Comparison of ENCODE assay signal across 1 cellular context in genomic region chr17:41664587-41665565, GRCh38.
TF ChIP-seq lines count a peak whose summit lies in the region.

No MANE protein-coding gene starts in this region.

TF ChIP-seq in H1, 55 proteins besides CTCF, POLR2A, EP300 and RAD21:
- TF ChIP-seq POLR2AphosphoS5 (IDR thresholded peaks at IDR 0.05; ENCODE audit: low read depth, low read length) (no peak), EZH2 (IDR thresholded peaks at IDR 0.05; ENCODE audit: low read depth, low read length, severe bottlenecking) (no peak), TAF1 (IDR thresholded peaks at IDR 0.05; ENCODE audit: low read depth, low read length) (no peak), TEAD4 (IDR thresholded peaks at IDR 0.05; ENCODE audit: low read depth, low read length) (no peak), CBX5 (IDR thresholded peaks at IDR 0.05; ENCODE audit: low read depth, low read length) (no peak), SUZ12 (IDR thresholded peaks at IDR 0.05; ENCODE audit: low read length) (no peak), KDM1A (IDR thresholded peaks at IDR 0.05; ENCODE audit: borderline replicate concordance, low read length) (no peak), CHD1 (IDR thresholded peaks at IDR 0.05; ENCODE audit: low read depth, low read length) (no peak), GTF2F1 (IDR thresholded peaks at IDR 0.05; ENCODE audit: borderline replicate concordance, low read depth, low read length) (no peak), SP2 (IDR thresholded peaks at IDR 0.05; ENCODE audit: low read length) (no peak)
- TF ChIP-seq, protein P1, sequence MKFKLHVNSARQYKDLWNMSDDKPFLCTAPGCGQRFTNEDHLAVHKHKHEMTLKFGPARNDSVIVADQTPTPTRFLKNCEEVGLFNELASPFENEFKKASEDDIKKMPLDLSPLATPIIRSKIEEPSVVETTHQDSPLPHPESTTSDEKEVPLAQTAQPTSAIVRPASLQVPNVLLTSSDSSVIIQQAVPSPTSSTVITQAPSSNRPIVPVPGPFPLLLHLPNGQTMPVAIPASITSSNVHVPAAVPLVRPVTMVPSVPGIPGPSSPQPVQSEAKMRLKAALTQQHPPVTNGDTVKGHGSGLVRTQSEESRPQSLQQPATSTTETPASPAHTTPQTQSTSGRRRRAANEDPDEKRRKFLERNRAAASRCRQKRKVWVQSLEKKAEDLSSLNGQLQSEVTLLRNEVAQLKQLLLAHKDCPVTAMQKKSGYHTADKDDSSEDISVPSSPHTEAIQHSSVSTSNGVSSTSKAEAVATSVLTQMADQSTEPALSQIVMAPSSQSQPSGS (IDR thresholded peaks at IDR 0.05; ENCODE audit: low read length) = no peak
- TF ChIP-seq, protein P2, sequence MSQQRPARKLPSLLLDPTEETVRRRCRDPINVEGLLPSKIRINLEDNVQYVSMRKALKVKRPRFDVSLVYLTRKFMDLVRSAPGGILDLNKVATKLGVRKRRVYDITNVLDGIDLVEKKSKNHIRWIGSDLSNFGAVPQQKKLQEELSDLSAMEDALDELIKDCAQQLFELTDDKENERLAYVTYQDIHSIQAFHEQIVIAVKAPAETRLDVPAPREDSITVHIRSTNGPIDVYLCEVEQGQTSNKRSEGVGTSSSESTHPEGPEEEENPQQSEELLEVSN (IDR thresholded peaks at IDR 0.05) = no peak
